ENCODE assay signal across 1 cellular context in the genomic region with DNA sequence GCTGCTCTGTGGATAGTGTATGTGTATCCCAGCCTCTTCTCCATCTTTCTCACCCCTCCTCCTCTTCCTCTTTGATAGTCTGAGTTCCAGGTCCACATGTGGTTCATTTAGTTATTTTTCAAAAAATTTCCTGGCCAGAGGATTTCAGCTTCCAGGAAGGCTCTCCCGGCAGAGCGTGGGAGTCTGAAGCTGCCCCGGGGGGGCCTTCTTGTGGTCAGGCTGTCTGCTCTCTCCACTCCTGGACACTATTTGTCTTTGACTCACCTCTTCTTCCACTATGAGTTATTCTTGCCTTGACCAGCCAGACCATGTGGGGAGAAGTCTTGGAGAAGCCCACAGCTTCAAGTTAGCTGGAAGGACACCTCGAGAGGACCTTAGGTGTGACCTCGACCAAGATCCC.
TF ChIP-seq lines count a peak whose summit lies in the region.

No MANE protein-coding gene starts in this region.

TF ChIP-seq in H1, 55 proteins besides CTCF, POLR2A, EP300 and RAD21 (continued from another document):
- TF ChIP-seq, protein P1, sequence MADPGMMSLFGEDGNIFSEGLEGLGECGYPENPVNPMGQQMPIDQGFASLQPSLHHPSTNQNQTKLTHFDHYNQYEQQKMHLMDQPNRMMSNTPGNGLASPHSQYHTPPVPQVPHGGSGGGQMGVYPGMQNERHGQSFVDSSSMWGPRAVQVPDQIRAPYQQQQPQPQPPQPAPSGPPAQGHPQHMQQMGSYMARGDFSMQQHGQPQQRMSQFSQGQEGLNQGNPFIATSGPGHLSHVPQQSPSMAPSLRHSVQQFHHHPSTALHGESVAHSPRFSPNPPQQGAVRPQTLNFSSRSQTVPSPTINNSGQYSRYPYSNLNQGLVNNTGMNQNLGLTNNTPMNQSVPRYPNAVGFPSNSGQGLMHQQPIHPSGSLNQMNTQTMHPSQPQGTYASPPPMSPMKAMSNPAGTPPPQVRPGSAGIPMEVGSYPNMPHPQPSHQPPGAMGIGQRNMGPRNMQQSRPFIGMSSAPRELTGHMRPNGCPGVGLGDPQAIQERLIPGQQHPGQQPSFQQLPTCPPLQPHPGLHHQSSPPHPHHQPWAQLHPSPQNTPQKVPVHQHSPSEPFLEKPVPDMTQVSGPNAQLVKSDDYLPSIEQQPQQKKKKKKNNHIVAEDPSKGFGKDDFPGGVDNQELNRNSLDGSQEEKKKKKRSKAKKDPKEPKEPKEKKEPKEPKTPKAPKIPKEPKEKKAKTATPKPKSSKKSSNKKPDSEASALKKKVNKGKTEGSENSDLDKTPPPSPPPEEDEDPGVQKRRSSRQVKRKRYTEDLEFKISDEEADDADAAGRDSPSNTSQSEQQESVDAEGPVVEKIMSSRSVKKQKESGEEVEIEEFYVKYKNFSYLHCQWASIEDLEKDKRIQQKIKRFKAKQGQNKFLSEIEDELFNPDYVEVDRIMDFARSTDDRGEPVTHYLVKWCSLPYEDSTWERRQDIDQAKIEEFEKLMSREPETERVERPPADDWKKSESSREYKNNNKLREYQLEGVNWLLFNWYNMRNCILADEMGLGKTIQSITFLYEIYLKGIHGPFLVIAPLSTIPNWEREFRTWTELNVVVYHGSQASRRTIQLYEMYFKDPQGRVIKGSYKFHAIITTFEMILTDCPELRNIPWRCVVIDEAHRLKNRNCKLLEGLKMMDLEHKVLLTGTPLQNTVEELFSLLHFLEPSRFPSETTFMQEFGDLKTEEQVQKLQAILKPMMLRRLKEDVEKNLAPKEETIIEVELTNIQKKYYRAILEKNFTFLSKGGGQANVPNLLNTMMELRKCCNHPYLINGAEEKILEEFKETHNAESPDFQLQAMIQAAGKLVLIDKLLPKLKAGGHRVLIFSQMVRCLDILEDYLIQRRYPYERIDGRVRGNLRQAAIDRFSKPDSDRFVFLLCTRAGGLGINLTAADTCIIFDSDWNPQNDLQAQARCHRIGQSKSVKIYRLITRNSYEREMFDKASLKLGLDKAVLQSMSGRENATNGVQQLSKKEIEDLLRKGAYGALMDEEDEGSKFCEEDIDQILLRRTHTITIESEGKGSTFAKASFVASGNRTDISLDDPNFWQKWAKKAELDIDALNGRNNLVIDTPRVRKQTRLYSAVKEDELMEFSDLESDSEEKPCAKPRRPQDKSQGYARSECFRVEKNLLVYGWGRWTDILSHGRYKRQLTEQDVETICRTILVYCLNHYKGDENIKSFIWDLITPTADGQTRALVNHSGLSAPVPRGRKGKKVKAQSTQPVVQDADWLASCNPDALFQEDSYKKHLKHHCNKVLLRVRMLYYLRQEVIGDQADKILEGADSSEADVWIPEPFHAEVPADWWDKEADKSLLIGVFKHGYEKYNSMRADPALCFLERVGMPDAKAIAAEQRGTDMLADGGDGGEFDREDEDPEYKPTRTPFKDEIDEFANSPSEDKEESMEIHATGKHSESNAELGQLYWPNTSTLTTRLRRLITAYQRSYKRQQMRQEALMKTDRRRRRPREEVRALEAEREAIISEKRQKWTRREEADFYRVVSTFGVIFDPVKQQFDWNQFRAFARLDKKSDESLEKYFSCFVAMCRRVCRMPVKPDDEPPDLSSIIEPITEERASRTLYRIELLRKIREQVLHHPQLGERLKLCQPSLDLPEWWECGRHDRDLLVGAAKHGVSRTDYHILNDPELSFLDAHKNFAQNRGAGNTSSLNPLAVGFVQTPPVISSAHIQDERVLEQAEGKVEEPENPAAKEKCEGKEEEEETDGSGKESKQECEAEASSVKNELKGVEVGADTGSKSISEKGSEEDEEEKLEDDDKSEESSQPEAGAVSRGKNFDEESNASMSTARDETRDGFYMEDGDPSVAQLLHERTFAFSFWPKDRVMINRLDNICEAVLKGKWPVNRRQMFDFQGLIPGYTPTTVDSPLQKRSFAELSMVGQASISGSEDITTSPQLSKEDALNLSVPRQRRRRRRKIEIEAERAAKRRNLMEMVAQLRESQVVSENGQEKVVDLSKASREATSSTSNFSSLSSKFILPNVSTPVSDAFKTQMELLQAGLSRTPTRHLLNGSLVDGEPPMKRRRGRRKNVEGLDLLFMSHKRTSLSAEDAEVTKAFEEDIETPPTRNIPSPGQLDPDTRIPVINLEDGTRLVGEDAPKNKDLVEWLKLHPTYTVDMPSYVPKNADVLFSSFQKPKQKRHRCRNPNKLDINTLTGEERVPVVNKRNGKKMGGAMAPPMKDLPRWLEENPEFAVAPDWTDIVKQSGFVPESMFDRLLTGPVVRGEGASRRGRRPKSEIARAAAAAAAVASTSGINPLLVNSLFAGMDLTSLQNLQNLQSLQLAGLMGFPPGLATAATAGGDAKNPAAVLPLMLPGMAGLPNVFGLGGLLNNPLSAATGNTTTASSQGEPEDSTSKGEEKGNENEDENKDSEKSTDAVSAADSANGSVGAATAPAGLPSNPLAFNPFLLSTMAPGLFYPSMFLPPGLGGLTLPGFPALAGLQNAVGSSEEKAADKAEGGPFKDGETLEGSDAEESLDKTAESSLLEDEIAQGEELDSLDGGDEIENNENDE (IDR thresholded peaks at IDR 0.05; ENCODE audit: insufficient replicate concordance, low read length), result no peak
- TF ChIP-seq RNF2 (IDR thresholded peaks at IDR 0.05; ENCODE audit: borderline replicate concordance, low read depth, low read length, missing control alignments, poor library complexity, severe bottlenecking), result no peak
- TF ChIP-seq, protein P2, sequence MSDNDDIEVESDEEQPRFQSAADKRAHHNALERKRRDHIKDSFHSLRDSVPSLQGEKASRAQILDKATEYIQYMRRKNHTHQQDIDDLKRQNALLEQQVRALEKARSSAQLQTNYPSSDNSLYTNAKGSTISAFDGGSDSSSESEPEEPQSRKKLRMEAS (IDR thresholded peaks at IDR 0.05), result no peak
- TF ChIP-seq POU5F1 (IDR thresholded peaks at IDR 0.05; ENCODE audit: low read depth, low read length), result no peak
- no peak for TF ChIP-seq EZH2 (IDR thresholded peaks at IDR 0.05; ENCODE audit: low read depth, low read length, severe bottlenecking)
- TF ChIP-seq SAP30 (IDR thresholded peaks at IDR 0.05; ENCODE audit: insufficient read depth, insufficient replicate concordance, low read length), result no peak
- no peak for TF ChIP-seq SRF (IDR thresholded peaks at IDR 0.05; ENCODE audit: low read depth, low read length)
- no peak for TF ChIP-seq RBBP5 (IDR thresholded peaks at IDR 0.05; ENCODE audit: borderline replicate concordance, low read depth, low read length)
- TF ChIP-seq FOSL1 (IDR thresholded peaks at IDR 0.05; ENCODE audit: insufficient read depth, low read depth, low read length), result no peak
- no peak for TF ChIP-seq SIN3A (conservative IDR thresholded peaks at IDR 0.05 in 1 of 2, IDR thresholded peaks at IDR 0.05 in 1 of 2; ENCODE audit: low read depth in 1 of 2, low read length in 2 of 2)
- TF ChIP-seq, protein P3, sequence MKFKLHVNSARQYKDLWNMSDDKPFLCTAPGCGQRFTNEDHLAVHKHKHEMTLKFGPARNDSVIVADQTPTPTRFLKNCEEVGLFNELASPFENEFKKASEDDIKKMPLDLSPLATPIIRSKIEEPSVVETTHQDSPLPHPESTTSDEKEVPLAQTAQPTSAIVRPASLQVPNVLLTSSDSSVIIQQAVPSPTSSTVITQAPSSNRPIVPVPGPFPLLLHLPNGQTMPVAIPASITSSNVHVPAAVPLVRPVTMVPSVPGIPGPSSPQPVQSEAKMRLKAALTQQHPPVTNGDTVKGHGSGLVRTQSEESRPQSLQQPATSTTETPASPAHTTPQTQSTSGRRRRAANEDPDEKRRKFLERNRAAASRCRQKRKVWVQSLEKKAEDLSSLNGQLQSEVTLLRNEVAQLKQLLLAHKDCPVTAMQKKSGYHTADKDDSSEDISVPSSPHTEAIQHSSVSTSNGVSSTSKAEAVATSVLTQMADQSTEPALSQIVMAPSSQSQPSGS (IDR thresholded peaks at IDR 0.05; ENCODE audit: low read length), result no peak
- TF ChIP-seq HDAC2 (IDR thresholded peaks at IDR 0.05; ENCODE audit: borderline replicate concordance in 1 of 2, low read depth in 2 of 2, low read length in 2 of 2), result no peak
- TF ChIP-seq USF2 (IDR thresholded peaks at IDR 0.05; ENCODE audit: low read length), result no peak
